ENCODE assay signal across 9 cellular contexts in the genomic region with DNA sequence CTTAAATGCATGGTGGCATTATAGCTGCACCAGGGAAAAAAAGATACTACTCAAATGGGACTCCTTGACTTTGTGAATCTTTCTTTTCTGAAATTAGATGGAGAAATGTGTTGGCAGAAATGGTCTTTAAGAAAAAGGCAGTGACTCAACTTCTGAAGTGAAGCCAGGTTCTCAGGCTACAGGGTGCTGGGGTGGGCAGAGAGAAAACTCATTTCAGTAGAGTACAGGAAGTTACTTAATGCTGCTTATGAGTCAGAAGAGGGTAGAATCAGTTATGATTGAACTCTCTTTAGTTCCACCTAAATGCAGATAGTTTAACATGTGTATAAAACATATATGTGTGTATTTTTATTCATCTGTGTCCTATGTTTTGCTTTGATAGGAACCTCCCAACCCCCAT.
DNase-seq lines count a peak whose midpoint lies in the region; ATAC-seq and TF ChIP-seq lines count a peak whose summit lies in the region.
"Had no signal": no experiment of that assay in that cellular context is flagged by ENCODE, and none has a peak within 500 bp of the region (broad histone marks: within the 10 kb centered on the region; RNA-seq: fewer than 3 reads in every experiment).

No MANE protein-coding gene starts in this region.

- no peaks in the 10 kb centered on the region for H3K79me2 ChIP-seq in DND-41 (ENCODE audit: insufficient read depth, low read length)

- peak overlapping the region; percentile 26 for H3K27ac ChIP-seq in DND-41 (ENCODE audit: low read length)

- ATAC-seq in DND-41 (ENCODE audit: insufficient read depth, low read depth) (peak; percentile 88), GM21447 (IDR thresholded peaks at IDR 0.05; ENCODE audit: unreplicated experiment) (peak; percentile 99)
- ATAC-seq: K562 had no signal

- DNase-seq in DND-41 (peak; percentile 33), HK-2 (ENCODE audit: unreplicated experiment) (peak; percentile 18), activated T-cell treated with anti-CD3 and anti-CD28 coated beads for 48 hours (ENCODE audit: low read depth) (peak; percentile 35), iris pigment epithelial cell (ENCODE audit: low read depth) (peak; percentile 98), NCI-H345 treated with DMSO at 0.1 percent for 48 hours (lab: John Stamatoyannopoulos, UW; ENCODE audit: unreplicated experiment) (no peak), NCI-H1436 treated with DMSO at 0.1 percent for 48 hours (lab: John Stamatoyannopoulos, UW) (no peak), posterior vena cava (ENCODE audit: low spot score) (no peak)

- H2AFZ ChIP-seq in DND-41 (ENCODE audit: low read depth, low read length) = no peak overlapping the region

- TF ChIP-seq CTCF in DND-41 (IDR thresholded peaks at IDR 0.05; ENCODE audit: borderline replicate concordance, extremely low read depth, low read length, poor library complexity, severe bottlenecking) = no peak

- H4K20me1 ChIP-seq in DND-41 (ENCODE audit: insufficient read depth, low read length) = no peaks in the 10 kb centered on the region

- H3K9me3 ChIP-seq in DND-41 (ENCODE audit: insufficient read depth, low read length, severe bottlenecking) = no peaks in the 10 kb centered on the region

- H3K36me3 ChIP-seq in DND-41 (ENCODE audit: insufficient read depth, low read length) = no peaks in the 10 kb centered on the region

- no peak overlapping the region for H3K4me3 ChIP-seq in DND-41 (ENCODE audit: low read depth in 1 of 2, low read length in 2 of 2)
- H3K4me3 ChIP-seq: K562 had no signal

- peak overlapping the region; percentile 2; the same call in 1 of the 2 replicates for H3K4me2 ChIP-seq in DND-41 (ENCODE audit: insufficient read depth, low read length)

- intact Hi-C loops in posterior vena cava (cut with DNase I) = no loop called here

- H3K27me3 ChIP-seq in DND-41 (ENCODE audit: insufficient read depth, low read length, poor library complexity) = no peaks in the 10 kb centered on the region

- peaks cover 28% of the 10 kb centered on the region for H3K4me1 ChIP-seq in DND-41 (ENCODE audit: insufficient read depth, low read length)

- no peak overlapping the region for H3K9ac ChIP-seq in DND-41 (ENCODE audit: low read depth, low read length)

Comparison
In these comparisons a context has a peak if more than half of its experiments do, and no peak if none do; other contexts are left out.
1. DNase-seq: peak in DND-41 (single experiment), HK-2 (single experiment), activated T-cell treated with anti-CD3 and anti-CD28 coated beads for 48 hours (single experiment) and iris pigment epithelial cell (single experiment); none in NCI-H345 treated with DMSO at 0.1 percent for 48 hours (single experiment), NCI-H1436 treated with DMSO at 0.1 percent for 48 hours (single experiment) and posterior vena cava (single experiment).